2 cellular contexts compared by ENCODE assay signal in the genomic region with DNA sequence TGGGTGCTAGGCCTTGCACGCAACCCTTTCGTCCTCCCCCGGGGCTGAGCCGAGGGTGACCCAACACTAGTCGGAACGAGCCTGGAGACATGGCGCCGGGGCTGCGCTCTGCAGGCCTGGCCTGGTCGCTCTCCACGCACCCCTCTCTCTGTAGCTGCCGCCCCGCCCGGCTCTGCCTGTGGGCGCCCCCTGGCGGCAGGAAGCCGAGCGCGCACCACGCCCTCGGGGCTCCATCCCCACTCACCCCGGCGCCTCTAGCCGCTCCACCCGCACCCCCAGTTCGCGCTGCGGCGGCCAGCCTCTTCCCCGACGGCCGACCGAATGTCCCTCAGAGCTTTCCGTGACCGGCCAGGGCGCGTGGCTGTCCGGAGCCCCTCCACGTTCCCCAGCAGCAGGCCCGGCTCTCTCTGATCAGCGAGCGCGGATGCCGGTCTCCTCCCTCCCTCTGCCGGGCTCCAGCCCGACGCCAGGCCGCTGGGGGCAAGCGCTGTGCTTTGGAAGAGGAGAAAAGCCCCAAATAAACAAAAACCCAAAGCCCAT.
TF ChIP-seq lines count a peak whose summit lies in the region.

No MANE protein-coding gene starts in this region.

TF ChIP-seq in HEK293, 187 proteins besides CTCF, POLR2A, EP300 and RAD21 (continues in another document):
- TF ChIP-seq, protein P1, sequence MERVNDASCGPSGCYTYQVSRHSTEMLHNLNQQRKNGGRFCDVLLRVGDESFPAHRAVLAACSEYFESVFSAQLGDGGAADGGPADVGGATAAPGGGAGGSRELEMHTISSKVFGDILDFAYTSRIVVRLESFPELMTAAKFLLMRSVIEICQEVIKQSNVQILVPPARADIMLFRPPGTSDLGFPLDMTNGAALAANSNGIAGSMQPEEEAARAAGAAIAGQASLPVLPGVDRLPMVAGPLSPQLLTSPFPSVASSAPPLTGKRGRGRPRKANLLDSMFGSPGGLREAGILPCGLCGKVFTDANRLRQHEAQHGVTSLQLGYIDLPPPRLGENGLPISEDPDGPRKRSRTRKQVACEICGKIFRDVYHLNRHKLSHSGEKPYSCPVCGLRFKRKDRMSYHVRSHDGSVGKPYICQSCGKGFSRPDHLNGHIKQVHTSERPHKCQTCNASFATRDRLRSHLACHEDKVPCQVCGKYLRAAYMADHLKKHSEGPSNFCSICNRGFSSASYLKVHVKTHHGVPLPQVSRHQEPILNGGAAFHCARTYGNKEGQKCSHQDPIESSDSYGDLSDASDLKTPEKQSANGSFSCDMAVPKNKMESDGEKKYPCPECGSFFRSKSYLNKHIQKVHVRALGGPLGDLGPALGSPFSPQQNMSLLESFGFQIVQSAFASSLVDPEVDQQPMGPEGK (tag by site-specific recombination; IDR thresholded peaks at IDR 0.05), result peak; percentile 75
- TF ChIP-seq ZNF394 (tag by site-specific recombination; IDR thresholded peaks at IDR 0.05; ENCODE audit: borderline replicate concordance), result peak; percentile 14; the same call in 1 of the 2 replicates
- TF ChIP-seq ZNF600 (tag by site-specific recombination; IDR thresholded peaks at IDR 0.05), result peak; percentile 74
- peak; percentile 59; the same call in 1 of the 2 replicates for TF ChIP-seq YY1 (tag by site-specific recombination; IDR thresholded peaks at IDR 0.05)
- TF ChIP-seq ZNF391 (tag by site-specific recombination; IDR thresholded peaks at IDR 0.05; ENCODE audit: borderline replicate concordance, low read depth), result peak; percentile 29; the same call in 1 of the 2 replicates
- TF ChIP-seq ZNF366 (tag by site-specific recombination; conservative IDR thresholded peaks at IDR 0.05), result peak; percentile 29; the same call in 1 of the 2 replicates
- TF ChIP-seq, protein P2, sequence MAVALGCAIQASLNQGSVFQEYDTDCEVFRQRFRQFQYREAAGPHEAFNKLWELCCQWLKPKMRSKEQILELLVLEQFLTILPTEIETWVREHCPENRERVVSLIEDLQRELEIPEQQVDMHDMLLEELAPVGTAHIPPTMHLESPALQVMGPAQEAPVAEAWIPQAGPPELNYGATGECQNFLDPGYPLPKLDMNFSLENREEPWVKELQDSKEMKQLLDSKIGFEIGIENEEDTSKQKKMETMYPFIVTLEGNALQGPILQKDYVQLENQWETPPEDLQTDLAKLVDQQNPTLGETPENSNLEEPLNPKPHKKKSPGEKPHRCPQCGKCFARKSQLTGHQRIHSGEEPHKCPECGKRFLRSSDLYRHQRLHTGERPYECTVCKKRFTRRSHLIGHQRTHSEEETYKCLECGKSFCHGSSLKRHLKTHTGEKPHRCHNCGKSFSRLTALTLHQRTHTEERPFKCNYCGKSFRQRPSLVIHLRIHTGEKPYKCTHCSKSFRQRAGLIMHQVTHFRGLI (tag by site-specific recombination; IDR thresholded peaks at IDR 0.05), result no peak
- TF ChIP-seq, protein P3, sequence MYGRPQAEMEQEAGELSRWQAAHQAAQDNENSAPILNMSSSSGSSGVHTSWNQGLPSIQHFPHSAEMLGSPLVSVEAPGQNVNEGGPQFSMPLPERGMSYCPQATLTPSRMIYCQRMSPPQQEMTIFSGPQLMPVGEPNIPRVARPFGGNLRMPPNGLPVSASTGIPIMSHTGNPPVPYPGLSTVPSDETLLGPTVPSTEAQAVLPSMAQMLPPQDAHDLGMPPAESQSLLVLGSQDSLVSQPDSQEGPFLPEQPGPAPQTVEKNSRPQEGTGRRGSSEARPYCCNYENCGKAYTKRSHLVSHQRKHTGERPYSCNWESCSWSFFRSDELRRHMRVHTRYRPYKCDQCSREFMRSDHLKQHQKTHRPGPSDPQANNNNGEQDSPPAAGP (tag by site-specific recombination; IDR thresholded peaks at IDR 0.05), result 0 out of 2 replicates have a peak, but pooled peaks have one; percentile 66
- TF ChIP-seq ZNF76 (tag by site-specific recombination; IDR thresholded peaks at IDR 0.05; ENCODE audit: borderline replicate concordance, low read depth), result peak; percentile 44; the same call in 1 of the 2 replicates
- TF ChIP-seq ZNF660 (tag by site-specific recombination; IDR thresholded peaks at IDR 0.05), result 0 out of 2 replicates have a peak, but pooled peaks have one; percentile 48
- no peak for TF ChIP-seq ZNF175 (tag by site-specific recombination; IDR thresholded peaks at IDR 0.05)
- peak; percentile 91 for TF ChIP-seq ZBTB17 (tag by site-specific recombination; IDR thresholded peaks at IDR 0.05)
- TF ChIP-seq, protein P4, sequence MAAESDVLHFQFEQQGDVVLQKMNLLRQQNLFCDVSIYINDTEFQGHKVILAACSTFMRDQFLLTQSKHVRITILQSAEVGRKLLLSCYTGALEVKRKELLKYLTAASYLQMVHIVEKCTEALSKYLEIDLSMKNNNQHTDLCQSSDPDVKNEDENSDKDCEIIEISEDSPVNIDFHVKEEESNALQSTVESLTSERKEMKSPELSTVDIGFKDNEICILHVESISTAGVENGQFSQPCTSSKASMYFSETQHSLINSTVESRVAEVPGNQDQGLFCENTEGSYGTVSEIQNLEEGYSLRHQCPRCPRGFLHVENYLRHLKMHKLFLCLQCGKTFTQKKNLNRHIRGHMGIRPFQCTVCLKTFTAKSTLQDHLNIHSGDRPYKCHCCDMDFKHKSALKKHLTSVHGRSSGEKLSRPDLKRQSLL (tag by site-specific recombination; IDR thresholded peaks at IDR 0.05), result peak; percentile 59
- TF ChIP-seq, protein P5, sequence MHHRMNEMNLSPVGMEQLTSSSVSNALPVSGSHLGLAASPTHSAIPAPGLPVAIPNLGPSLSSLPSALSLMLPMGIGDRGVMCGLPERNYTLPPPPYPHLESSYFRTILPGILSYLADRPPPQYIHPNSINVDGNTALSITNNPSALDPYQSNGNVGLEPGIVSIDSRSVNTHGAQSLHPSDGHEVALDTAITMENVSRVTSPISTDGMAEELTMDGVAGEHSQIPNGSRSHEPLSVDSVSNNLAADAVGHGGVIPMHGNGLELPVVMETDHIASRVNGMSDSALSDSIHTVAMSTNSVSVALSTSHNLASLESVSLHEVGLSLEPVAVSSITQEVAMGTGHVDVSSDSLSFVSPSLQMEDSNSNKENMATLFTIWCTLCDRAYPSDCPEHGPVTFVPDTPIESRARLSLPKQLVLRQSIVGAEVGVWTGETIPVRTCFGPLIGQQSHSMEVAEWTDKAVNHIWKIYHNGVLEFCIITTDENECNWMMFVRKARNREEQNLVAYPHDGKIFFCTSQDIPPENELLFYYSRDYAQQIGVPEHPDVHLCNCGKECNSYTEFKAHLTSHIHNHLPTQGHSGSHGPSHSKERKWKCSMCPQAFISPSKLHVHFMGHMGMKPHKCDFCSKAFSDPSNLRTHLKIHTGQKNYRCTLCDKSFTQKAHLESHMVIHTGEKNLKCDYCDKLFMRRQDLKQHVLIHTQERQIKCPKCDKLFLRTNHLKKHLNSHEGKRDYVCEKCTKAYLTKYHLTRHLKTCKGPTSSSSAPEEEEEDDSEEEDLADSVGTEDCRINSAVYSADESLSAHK (tag by site-specific recombination; IDR thresholded peaks at IDR 0.05), result peak; percentile 29; the same call in 1 of the 2 replicates
- peak; percentile 43; the same call in 1 of the 2 replicates for TF ChIP-seq KLF8 (tag by site-specific recombination; IDR thresholded peaks at IDR 0.05)
- peak; percentile 77 for TF ChIP-seq KLF9 (tag by site-specific recombination; IDR thresholded peaks at IDR 0.05; ENCODE audit: low read depth)

TF ChIP-seq in HepG2, 621 proteins besides CTCF, POLR2A, EP300 and RAD21 (continues in another document):
- TF ChIP-seq, protein P6, sequence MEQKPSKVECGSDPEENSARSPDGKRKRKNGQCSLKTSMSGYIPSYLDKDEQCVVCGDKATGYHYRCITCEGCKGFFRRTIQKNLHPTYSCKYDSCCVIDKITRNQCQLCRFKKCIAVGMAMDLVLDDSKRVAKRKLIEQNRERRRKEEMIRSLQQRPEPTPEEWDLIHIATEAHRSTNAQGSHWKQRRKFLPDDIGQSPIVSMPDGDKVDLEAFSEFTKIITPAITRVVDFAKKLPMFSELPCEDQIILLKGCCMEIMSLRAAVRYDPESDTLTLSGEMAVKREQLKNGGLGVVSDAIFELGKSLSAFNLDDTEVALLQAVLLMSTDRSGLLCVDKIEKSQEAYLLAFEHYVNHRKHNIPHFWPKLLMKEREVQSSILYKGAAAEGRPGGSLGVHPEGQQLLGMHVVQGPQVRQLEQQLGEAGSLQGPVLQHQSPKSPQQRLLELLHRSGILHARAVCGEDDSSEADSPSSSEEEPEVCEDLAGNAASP (CRISPR knock-in tag; IDR thresholded peaks at IDR 0.05; ENCODE audit: borderline replicate concordance), result 0 out of 2 replicates have a peak, but pooled peaks have one; percentile 28
- TF ChIP-seq TBX2 (CRISPR knock-in tag; IDR thresholded peaks at IDR 0.05; ENCODE audit: borderline replicate concordance) (peak; percentile 51), HMG20A (CRISPR knock-in tag; IDR thresholded peaks at IDR 0.05; ENCODE audit: borderline replicate concordance) (no peak), SMAD1 (CRISPR knock-in tag; IDR thresholded peaks at IDR 0.05; ENCODE audit: borderline replicate concordance, low read depth) (peak; percentile 53; the same call in 1 of the 2 replicates), KDM1A (CRISPR knock-in tag; IDR thresholded peaks at IDR 0.05) (no peak), CBX5 (CRISPR knock-in tag; IDR thresholded peaks at IDR 0.05; ENCODE audit: borderline replicate concordance) (peak; percentile 75), ZNF296 (CRISPR knock-in tag; conservative IDR thresholded peaks at IDR 0.05) (no peak), NPAS2 (CRISPR knock-in tag; IDR thresholded peaks at IDR 0.05; ENCODE audit: borderline replicate concordance) (no peak), NCOA2 (CRISPR knock-in tag; IDR thresholded peaks at IDR 0.05) (peak; percentile 13; the same call in 1 of the 2 replicates), YY1 (IDR thresholded peaks at IDR 0.05; ENCODE audit: insufficient read depth, insufficient replicate concordance, low read depth, low read length) (peak; percentile 46), ZNF225 (CRISPR knock-in tag; IDR thresholded peaks at IDR 0.05) (peak; percentile 78; the same call in 1 of the 2 replicates), ZFP90 (CRISPR knock-in tag; IDR thresholded peaks at IDR 0.05; ENCODE audit: borderline replicate concordance) (0 out of 2 replicates have a peak, but pooled peaks have one; percentile 34)
- TF ChIP-seq, protein P7, sequence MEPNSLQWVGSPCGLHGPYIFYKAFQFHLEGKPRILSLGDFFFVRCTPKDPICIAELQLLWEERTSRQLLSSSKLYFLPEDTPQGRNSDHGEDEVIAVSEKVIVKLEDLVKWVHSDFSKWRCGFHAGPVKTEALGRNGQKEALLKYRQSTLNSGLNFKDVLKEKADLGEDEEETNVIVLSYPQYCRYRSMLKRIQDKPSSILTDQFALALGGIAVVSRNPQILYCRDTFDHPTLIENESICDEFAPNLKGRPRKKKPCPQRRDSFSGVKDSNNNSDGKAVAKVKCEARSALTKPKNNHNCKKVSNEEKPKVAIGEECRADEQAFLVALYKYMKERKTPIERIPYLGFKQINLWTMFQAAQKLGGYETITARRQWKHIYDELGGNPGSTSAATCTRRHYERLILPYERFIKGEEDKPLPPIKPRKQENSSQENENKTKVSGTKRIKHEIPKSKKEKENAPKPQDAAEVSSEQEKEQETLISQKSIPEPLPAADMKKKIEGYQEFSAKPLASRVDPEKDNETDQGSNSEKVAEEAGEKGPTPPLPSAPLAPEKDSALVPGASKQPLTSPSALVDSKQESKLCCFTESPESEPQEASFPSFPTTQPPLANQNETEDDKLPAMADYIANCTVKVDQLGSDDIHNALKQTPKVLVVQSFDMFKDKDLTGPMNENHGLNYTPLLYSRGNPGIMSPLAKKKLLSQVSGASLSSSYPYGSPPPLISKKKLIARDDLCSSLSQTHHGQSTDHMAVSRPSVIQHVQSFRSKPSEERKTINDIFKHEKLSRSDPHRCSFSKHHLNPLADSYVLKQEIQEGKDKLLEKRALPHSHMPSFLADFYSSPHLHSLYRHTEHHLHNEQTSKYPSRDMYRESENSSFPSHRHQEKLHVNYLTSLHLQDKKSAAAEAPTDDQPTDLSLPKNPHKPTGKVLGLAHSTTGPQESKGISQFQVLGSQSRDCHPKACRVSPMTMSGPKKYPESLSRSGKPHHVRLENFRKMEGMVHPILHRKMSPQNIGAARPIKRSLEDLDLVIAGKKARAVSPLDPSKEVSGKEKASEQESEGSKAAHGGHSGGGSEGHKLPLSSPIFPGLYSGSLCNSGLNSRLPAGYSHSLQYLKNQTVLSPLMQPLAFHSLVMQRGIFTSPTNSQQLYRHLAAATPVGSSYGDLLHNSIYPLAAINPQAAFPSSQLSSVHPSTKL (CRISPR knock-in tag; IDR thresholded peaks at IDR 0.05), result peak; percentile 46; the same call in 1 of the 2 replicates
- TF ChIP-seq, protein P8, sequence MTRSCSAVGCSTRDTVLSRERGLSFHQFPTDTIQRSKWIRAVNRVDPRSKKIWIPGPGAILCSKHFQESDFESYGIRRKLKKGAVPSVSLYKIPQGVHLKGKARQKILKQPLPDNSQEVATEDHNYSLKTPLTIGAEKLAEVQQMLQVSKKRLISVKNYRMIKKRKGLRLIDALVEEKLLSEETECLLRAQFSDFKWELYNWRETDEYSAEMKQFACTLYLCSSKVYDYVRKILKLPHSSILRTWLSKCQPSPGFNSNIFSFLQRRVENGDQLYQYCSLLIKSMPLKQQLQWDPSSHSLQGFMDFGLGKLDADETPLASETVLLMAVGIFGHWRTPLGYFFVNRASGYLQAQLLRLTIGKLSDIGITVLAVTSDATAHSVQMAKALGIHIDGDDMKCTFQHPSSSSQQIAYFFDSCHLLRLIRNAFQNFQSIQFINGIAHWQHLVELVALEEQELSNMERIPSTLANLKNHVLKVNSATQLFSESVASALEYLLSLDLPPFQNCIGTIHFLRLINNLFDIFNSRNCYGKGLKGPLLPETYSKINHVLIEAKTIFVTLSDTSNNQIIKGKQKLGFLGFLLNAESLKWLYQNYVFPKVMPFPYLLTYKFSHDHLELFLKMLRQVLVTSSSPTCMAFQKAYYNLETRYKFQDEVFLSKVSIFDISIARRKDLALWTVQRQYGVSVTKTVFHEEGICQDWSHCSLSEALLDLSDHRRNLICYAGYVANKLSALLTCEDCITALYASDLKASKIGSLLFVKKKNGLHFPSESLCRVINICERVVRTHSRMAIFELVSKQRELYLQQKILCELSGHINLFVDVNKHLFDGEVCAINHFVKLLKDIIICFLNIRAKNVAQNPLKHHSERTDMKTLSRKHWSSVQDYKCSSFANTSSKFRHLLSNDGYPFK (CRISPR knock-in tag; IDR thresholded peaks at IDR 0.05; ENCODE audit: borderline replicate concordance), result 0 out of 2 replicates have a peak, but pooled peaks have one; percentile 47
- TF ChIP-seq, protein P9, sequence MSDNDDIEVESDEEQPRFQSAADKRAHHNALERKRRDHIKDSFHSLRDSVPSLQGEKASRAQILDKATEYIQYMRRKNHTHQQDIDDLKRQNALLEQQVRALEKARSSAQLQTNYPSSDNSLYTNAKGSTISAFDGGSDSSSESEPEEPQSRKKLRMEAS (IDR thresholded peaks at IDR 0.05), result peak; percentile 40; the same call in 1 of the 2 replicates
